Comparison of ENCODE assay signal across 8 cellular contexts in genomic region chr17:80263253-80264047, GRCh38. TPM values are rescaled to one million over a fixed set of nuclear protein-coding genes. Genes with fewer than 3 reads are reported as not detected.
A peak's percentile ranks its signal among the peaks of the same experiment; 100 is the strongest.
DNase-seq lines count a peak whose midpoint lies in the region; ATAC-seq and TF ChIP-seq lines count a peak whose summit lies in the region.

No MANE protein-coding gene starts in this region.

- in situ Hi-C loops in astrocyte of the spinal cord (cut with HindIII; ENCODE audit: low sequenced_read_pairs): no loop called here

- peaks cover 5% of the 10 kb centered on the region for H3K36me3 Mint-ChIP-seq in T-helper 17 cell (ENCODE audit: low read depth)

- peak overlapping the region; percentile 99 for H3K4me3 Mint-ChIP-seq in T-helper 17 cell

- ATAC-seq in GM19328 (IDR thresholded peaks at IDR 0.05; ENCODE audit: unreplicated experiment): peak; percentile 39
- peak; percentile 41 for ATAC-seq in T-helper 17 cell

- no peaks in the 10 kb centered on the region for H3K27me3 Mint-ChIP-seq in T-helper 17 cell

- peaks cover 49% of the 10 kb centered on the region for H3K4me1 Mint-ChIP-seq in T-helper 17 cell

- H3K4me3 ChIP-seq in astrocyte of the spinal cord (ENCODE audit: low read depth, low read length) (peak overlapping the region; percentile 17), kidney epithelial cell (ENCODE audit: low read depth, low read length) (peak overlapping the region; percentile 30)

- no peaks in the 10 kb centered on the region for H3K27me3 ChIP-seq in kidney epithelial cell (ENCODE audit: control insufficient read depth, insufficient read depth, low read length)

- DNase-seq in CD1c-positive myeloid dendritic cell (ENCODE audit: extremely low spot score): peak; percentile 94
- peak; percentile 53 for DNase-seq in HuH-7 (ENCODE audit: low spot score)
- peak; percentile 60 to 73 (median 62) for DNase-seq in T-helper 17 cell
- DNase-seq in astrocyte of the spinal cord (ENCODE audit: low read depth, low spot score): peak; percentile 82
- peak; percentile 84 for DNase-seq in kidney epithelial cell (ENCODE audit: low read depth)
- peak; percentile 88 for DNase-seq in stimulated activated CD4-positive, alpha-beta T cell treated with anti-CD3 and anti-CD28 coated beads, Interleukin-2, amount 100 ng/mL, for 4 hours (ENCODE audit: low read depth)
- no peak for DNase-seq in NCI-H146 treated with DMSO at 0.1 percent for 48 hours (lab: John Stamatoyannopoulos, UW; ENCODE audit: unreplicated experiment)

- peak overlapping the region; percentile 97 for H3K27ac Mint-ChIP-seq in T-helper 17 cell

- H3K9me3 ChIP-seq in T-helper 17 cell (ENCODE audit: control insufficient read depth, low read length, poor library complexity, severe bottlenecking): no peaks in the 10 kb centered on the region

- TF ChIP-seq CTCF in astrocyte of the spinal cord (IDR thresholded peaks at IDR 0.05; ENCODE audit: low read depth, low read length) (peak; percentile 3), kidney epithelial cell (IDR thresholded peaks at IDR 0.05; ENCODE audit: insufficient read depth, low read length, poor library complexity, severe bottlenecking) (no peak)

- H3K36me3 ChIP-seq in kidney epithelial cell (ENCODE audit: control insufficient read depth, insufficient read depth, low read length): no peaks in the 10 kb centered on the region

RNA-seq across cellular contexts. Expression of gene RNF213, which starts 2.8 kb away (rescaled TPM):
- total RNA-seq in T-helper 17 cell (100 to 1,000 TPM; 528 to 571 TPM), kidney epithelial cell (111 and 141 TPM in 2 replicates)

RNA-seq across cellular contexts. Expression of gene SLC26A11, which starts 43.2 kb away (rescaled TPM):
- 10 to 100 TPM; 57.0 to 73.8 TPM for total RNA-seq in T-helper 17 cell
- total RNA-seq in kidney epithelial cell: 14.4 and 19.1 TPM in 2 replicates

RNA-seq across cellular contexts. Expression of gene SGSH, which starts 43.3 kb away (rescaled TPM):
- 100 to 1,000 TPM; 136 to 151 TPM for total RNA-seq in T-helper 17 cell
- total RNA-seq in kidney epithelial cell: 22.7 and 26.4 TPM in 2 replicates
